1 cellular context compared by ENCODE assay signal in genomic region chr10:18627452-18628018, GRCh38.
TF ChIP-seq lines count a peak whose summit lies in the region.

No MANE protein-coding gene starts in this region.

TF ChIP-seq in HEK293, 187 proteins besides CTCF, POLR2A, EP300 and RAD21 (continued from another document):
- TF ChIP-seq PRDM10 (tag by site-specific recombination; IDR thresholded peaks at IDR 0.05) (peak; percentile 49; the same call in 1 of the 2 replicates), KLF7 (tag by site-specific recombination; IDR thresholded peaks at IDR 0.05; ENCODE audit: borderline replicate concordance) (peak; percentile 71; the same call in 1 of the 2 replicates), ZNF449 (tag by site-specific recombination; IDR thresholded peaks at IDR 0.05) (0 out of 2 replicates have a peak, but pooled peaks have one; percentile 12), YY1 (tag by site-specific recombination; IDR thresholded peaks at IDR 0.05) (peak; percentile 41; the same call in 1 of the 2 replicates), ZNF561 (tag by site-specific recombination; IDR thresholded peaks at IDR 0.05; ENCODE audit: borderline replicate concordance) (peak; percentile 75; the same call in 1 of the 2 replicates), OSR2 (tag by site-specific recombination; IDR thresholded peaks at IDR 0.05) (peak; percentile 24; the same call in 1 of the 2 replicates), KLF8 (tag by site-specific recombination; IDR thresholded peaks at IDR 0.05) (0 out of 2 replicates have a peak, but pooled peaks have one; percentile 17), ZNF24 (tag by site-specific recombination; IDR thresholded peaks at IDR 0.05) (0 out of 2 replicates have a peak, but pooled peaks have one; percentile 38), SP2 (tag by site-specific recombination; IDR thresholded peaks at IDR 0.05) (peak; percentile 61), PATZ1 (tag by site-specific recombination; IDR thresholded peaks at IDR 0.05) (peak; percentile 42), ZIC2 (tag by site-specific recombination; IDR thresholded peaks at IDR 0.05) (peak; percentile 49; the same call in 1 of the 2 replicates), KLF10 (tag by site-specific recombination; IDR thresholded peaks at IDR 0.05) (peak; percentile 30; the same call in 1 of the 2 replicates), PRDM1 (tag by site-specific recombination; IDR thresholded peaks at IDR 0.05) (peak; percentile 66; the same call in 1 of the 2 replicates)
TF ChIP-seq in HEK293: peak in this region for 40; not testable (repeated sequence) for 147.
